In the genomic region with DNA sequence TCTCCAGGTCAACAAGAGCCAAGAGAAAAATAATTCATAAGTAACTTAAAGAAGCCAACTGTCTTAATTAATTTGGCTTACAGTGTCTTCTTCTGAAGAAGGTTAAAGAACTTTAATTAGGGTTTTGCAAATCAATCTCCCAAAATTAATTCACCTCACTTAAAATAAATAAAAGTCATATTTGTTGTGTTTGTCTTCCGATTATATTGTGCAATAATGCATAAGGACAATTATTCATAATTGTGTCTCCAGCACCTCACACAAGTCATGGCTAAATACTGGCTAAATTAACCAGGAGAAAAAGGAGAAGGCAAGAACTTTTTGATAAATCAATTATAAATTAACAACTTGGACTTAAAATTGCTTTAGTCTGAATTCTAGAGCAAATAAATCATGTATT, we compare ENCODE assay signal across 24 cellular contexts.
"Had no signal": no experiment of that assay in that cellular context is flagged by ENCODE, and none has a peak within 500 bp of the region (broad histone marks: within the 10 kb centered on the region; RNA-seq: fewer than 3 reads in every experiment).

No MANE protein-coding gene starts in this region.

- H3K36me3 ChIP-seq: left lung, lower lobe of right lung, ovary, right atrium auricular region, right lobe of liver, stomach, tibial nerve, upper lobe of left lung, vagina had no signal

- H3K4me3 ChIP-seq: left lung, lower lobe of right lung, ovary, right atrium auricular region, right lobe of liver, smooth muscle cell, stomach, testis, tibial nerve, upper lobe of left lung, vagina had no signal

- H3K4me2 ChIP-seq: smooth muscle cell had no signal

- H3K4me1 ChIP-seq: left lung, lower lobe of right lung, right lobe of liver, stomach, upper lobe of left lung, vagina had no signal

- H3K9me3 ChIP-seq: ovary, right lobe of liver, testis, upper lobe of left lung, vagina had no signal

- FAIRE-seq: islet of Langerhans, kidney had no signal

- DNase-seq: hypothalamus; immature natural killer cell; kidney; left colon; left lung; lower lobe of right lung; mammary epithelial cell; mesendoderm; naive B cell; natural killer cell; ovary; right lobe of liver; stimulated activated CD4-positive, alpha-beta T cell treated with anti-CD3 and anti-CD28 coated beads, Interleukin-1b, Interleukin-23, amount 100 ng/mL, for 48 hours; stimulated activated CD4-positive, alpha-beta T cell treated with anti-CD3 and anti-CD28 coated beads, Interleukin-4, amount 100 ng/mL, for 1 hour; stimulated activated naive B cell treated with anti-CD40 and anti-IgM and Interleukin-4, amounts not matched to agents 10 μg/mL and 1 μg/mL and 100 μg/mL, for 72 hours; stimulated activated naive CD8-positive, alpha-beta T cell treated with anti-CD3 and anti-CD28 coated beads, Interleukin-15, Interleukin-2, amounts not matched to agents 100 U/mL and 50 U/mL, for 24 hours; stomach; testis; upper lobe of left lung had no signal

- H3K27ac ChIP-seq: left lung, lower lobe of right lung, ovary, right lobe of liver, stomach, vagina had no signal

- ATAC-seq: left colon; left lung; lower lobe of right lung; natural killer cell; right lobe of liver; stimulated activated naive B cell treated with anti-CD40 and anti-IgM and Interleukin-4, amounts not matched to agents 10 μg/mL and 1 μg/mL and 100 μg/mL, for 72 hours; stimulated activated naive CD8-positive, alpha-beta T cell treated with anti-CD3 and anti-CD28 coated beads, Interleukin-15, Interleukin-2, amounts not matched to agents 100 U/mL and 50 U/mL, for 24 hours had no signal

- H3K27me3 ChIP-seq: left lung, ovary, right atrium auricular region, right lobe of liver, stomach, testis, tibial nerve, upper lobe of left lung, vagina had no signal
